19 cellular contexts compared by ENCODE assay signal in genomic region chr13:73984201-73984600, GRCh38.
DNase-seq lines count a peak whose midpoint lies in the region; ATAC-seq and TF ChIP-seq lines count a peak whose summit lies in the region.
"Had no signal": no experiment of that assay in that cellular context is flagged by ENCODE, and none has a peak within 500 bp of the region (broad histone marks: within the 10 kb centered on the region; RNA-seq: fewer than 3 reads in every experiment).

No MANE protein-coding gene starts in this region.

- in situ Hi-C loops in G401 (cut with HindIII; ENCODE audit: low sequenced_read_pairs), result no loop called here

- ATAC-seq in GM19455 (IDR thresholded peaks at IDR 0.05; ENCODE audit: unreplicated experiment), result no peak

- peak overlapping the region; percentile 91 for H3K27ac Mint-ChIP-seq in activated T-cell treated with anti-CD3 and anti-CD28 coated beads, Interleukin-2, amount 50 U/mL, for 24 hours
- no peak overlapping the region for H3K27ac Mint-ChIP-seq in endothelial cell (ENCODE audit: unreplicated experiment)
- H3K27ac Mint-ChIP-seq: memory B cell had no signal

- no peaks in the 10 kb centered on the region for H3K27me3 Mint-ChIP-seq in activated T-cell treated with anti-CD3 and anti-CD28 coated beads, Interleukin-2, amount 50 U/mL, for 24 hours
- no peaks in the 10 kb centered on the region for H3K27me3 Mint-ChIP-seq in endothelial cell (ENCODE audit: unreplicated experiment)
- H3K27me3 Mint-ChIP-seq: memory B cell had no signal

- no peak for TF ChIP-seq CTCF in endothelial cell (IDR thresholded peaks at IDR 0.05; ENCODE audit: unreplicated experiment)

- no peak for DNase-seq in activated T-cell treated with anti-CD3 and anti-CD28 coated beads, Interleukin-2, amount 50 U/mL, for 24 hours
- DNase-seq in activated T-cell treated with anti-CD3 and anti-CD28 coated beads, Interleukin-2, amount 50 U/mL, for 48 hours, result no peak
- DNase-seq in G401 (ENCODE audit: low spot score) (peak; percentile 63), cerebellum (ENCODE audit: low spot score) (peak; percentile 12), posterior cingulate gyrus (peak in 8 of 10 donors; percentile 10 to 84 (median 38)), endothelial cell (ENCODE audit: low spot score) (no peak), NCI-H774 (lab: John Stamatoyannopoulos, UW) (no peak)
- DNase-seq: cerebellar nuclear complex, H9, head of caudate nucleus, NCI-H1048, NCI-H1694 treated with DMSO at 0.1 percent for 48 hours, NCI-H526 treated with DMSO at 0.1 percent for 48 hours, nucleus accumbens, RPMI8226, testis, uterus had no signal

- peaks cover 2% of the 10 kb centered on the region for H3K36me3 Mint-ChIP-seq in activated T-cell treated with anti-CD3 and anti-CD28 coated beads, Interleukin-2, amount 50 U/mL, for 24 hours (ENCODE audit: low read depth)
- H3K36me3 Mint-ChIP-seq in endothelial cell (ENCODE audit: low read depth, unreplicated experiment), result no peaks in the 10 kb centered on the region

- peaks cover 54% of the 10 kb centered on the region for H3K4me1 Mint-ChIP-seq in activated T-cell treated with anti-CD3 and anti-CD28 coated beads, Interleukin-2, amount 50 U/mL, for 24 hours (ENCODE audit: low read depth)
- peaks cover 2% of the 10 kb centered on the region for H3K4me1 Mint-ChIP-seq in endothelial cell (ENCODE audit: unreplicated experiment)

- H3K4me3 Mint-ChIP-seq in activated T-cell treated with anti-CD3 and anti-CD28 coated beads, Interleukin-2, amount 50 U/mL, for 24 hours, result no peak overlapping the region
- H3K4me3 Mint-ChIP-seq in endothelial cell (ENCODE audit: unreplicated experiment), result no peak overlapping the region
- H3K4me3 Mint-ChIP-seq: H9, memory B cell had no signal

- no peaks in the 10 kb centered on the region for H3K9me3 Mint-ChIP-seq in activated T-cell treated with anti-CD3 and anti-CD28 coated beads, Interleukin-2, amount 50 U/mL, for 24 hours
- H3K9me3 Mint-ChIP-seq in endothelial cell (ENCODE audit: unreplicated experiment), result no peaks in the 10 kb centered on the region
- H3K9me3 Mint-ChIP-seq: H9 had no signal

- intact Hi-C loops in posterior cingulate gyrus (cut with DNase I), result no loop called here

Comparison
In these comparisons a context has a peak if more than half of its experiments do, and no peak if none do; other contexts are left out.
1. DNase-seq: peak in G401 (single experiment), cerebellum (single experiment) and posterior cingulate gyrus (8 of 10); none in activated T-cell treated with anti-CD3 and anti-CD28 coated beads, Interleukin-2, amount 50 U/mL, for 24 hours (single experiment), activated T-cell treated with anti-CD3 and anti-CD28 coated beads, Interleukin-2, amount 50 U/mL, for 48 hours (0 of 2), endothelial cell (single experiment) and NCI-H774 (single experiment).